ENCODE assay signal across 17 cellular contexts in genomic region chr9:109568568-109569210, GRCh38.
"Had no signal": no experiment of that assay in that cellular context is flagged by ENCODE, and none has a peak within 500 bp of the region (broad histone marks: within the 10 kb centered on the region; RNA-seq: fewer than 3 reads in every experiment).

No MANE protein-coding gene starts in this region.

- ATAC-seq: activated naive CD4-positive, alpha-beta T cell treated with anti-CD3 and anti-CD28 coated beads, Interleukin-2, amount 50 U/mL, for 72 hours; activated T-cell treated with anti-CD3 and anti-CD28 coated beads, Interleukin-2, amount 50 U/mL, for 72 hours; lower lobe of right lung had no signal

- H3K27me3 ChIP-seq: neural progenitor cell, pancreas had no signal

- H3K9me3 ChIP-seq: esophagus squamous epithelium, lower lobe of right lung, pancreas, tibial nerve had no signal

- H3K4me3 ChIP-seq: coronary artery, esophagus squamous epithelium, lower lobe of right lung, neural progenitor cell, pancreas, tibial nerve had no signal

- H3K27ac ChIP-seq: coronary artery, esophagus squamous epithelium, lower lobe of right lung, neural progenitor cell, pancreas, tibial nerve had no signal

- H3K9ac ChIP-seq: neural progenitor cell had no signal

- H3K4me2 ChIP-seq: neural progenitor cell had no signal

- H3K4me1 ChIP-seq: esophagus squamous epithelium, lower lobe of right lung, neural progenitor cell, pancreas, tibial nerve had no signal

- DNase-seq: activated CD4-positive, alpha-beta T cell treated with anti-CD3 and anti-CD28 coated beads, Interleukin-2, amount 10 ng/mL, durations not matched to agents 7 days and 5 days; activated CD8-positive, alpha-beta memory T cell treated with anti-CD3 and anti-CD28 coated beads, Interleukin-2, amount 50 U/mL, for 48 hours; activated gamma-delta T cell; activated T-cell treated with anti-CD3 and anti-CD28 coated beads, Interleukin-2, amount 50 U/mL, for 72 hours; amygdala; esophagus squamous epithelium; kidney glomerular epithelial cell; lower lobe of right lung; midbrain; stimulated activated CD4-positive, alpha-beta T cell treated with anti-CD3 and anti-CD28 coated beads, Interleukin-2, amount 100 ng/mL, for 48 hours; stimulated activated naive B cell treated with anti-CD40 and anti-IgM and Interleukin-4, amounts not matched to agents 10 μg/mL and 1 μg/mL and 100 μg/mL, for 72 hours; T-helper 9 cell had no signal

- H3K36me3 ChIP-seq: esophagus squamous epithelium, lower lobe of right lung, neural progenitor cell, pancreas, tibial nerve had no signal
